Comparison of ENCODE assay signal across 7 cellular contexts in genomic region chr18:27748336-27748735, GRCh38.
"Had no signal": no experiment of that assay in that cellular context is flagged by ENCODE, and none has a peak within 500 bp of the region (broad histone marks: within the 10 kb centered on the region; RNA-seq: fewer than 3 reads in every experiment).

No MANE protein-coding gene starts in this region.

- ATAC-seq: HCT116, HepG2 had no signal

- DNase-seq: GM23248, GOT3, H7, HFFc6, KBM-7 had no signal
